8 cellular contexts compared by ENCODE assay signal in genomic region chr11:44861829-44862545, GRCh38.
DNase-seq lines count a peak whose midpoint lies in the region; ATAC-seq and TF ChIP-seq lines count a peak whose summit lies in the region.

No MANE protein-coding gene starts in this region.

- H3K36me3 ChIP-seq in RWPE2 (ENCODE audit: low read depth), result no peaks in the 10 kb centered on the region

- H3K4me3 ChIP-seq in RWPE2 (ENCODE audit: severe bottlenecking) (no peak overlapping the region), retinal pigment epithelial cell (ENCODE audit: low read length) (no peak overlapping the region)

- H3K4me1 ChIP-seq in RWPE2 (ENCODE audit: insufficient read depth, poor library complexity, severe bottlenecking), result peaks cover 13% of the 10 kb centered on the region

- peak overlapping the region; percentile 59 for H3K27ac ChIP-seq in RWPE2 (ENCODE audit: poor library complexity, severe bottlenecking)

- DNase-seq in AG09319 (ENCODE audit: extremely low read depth, low read depth), result peak; percentile 92
- DNase-seq in RWPE2 (ENCODE audit: low spot score), result peak; percentile 97
- DNase-seq in activated gamma-delta T cell (lab: John Stamatoyannopoulos, UW), result peak; percentile 18
- DNase-seq in glomerular endothelial cell (ENCODE audit: extremely low read depth, low read depth, low spot score), result peak; percentile 54
- DNase-seq in retinal pigment epithelial cell (ENCODE audit: low read depth), result peak; percentile 99
- no peak for DNase-seq in NCI-H2171 treated with DMSO at 0.1 percent for 48 hours (lab: John Stamatoyannopoulos, UW)

- H3K9me3 ChIP-seq in RWPE2 (ENCODE audit: severe bottlenecking), result no peaks in the 10 kb centered on the region

- no peak for TF ChIP-seq CTCF in AG09319 (IDR thresholded peaks at IDR 0.05; ENCODE audit: low read depth, low read length)
- TF ChIP-seq CTCF in RWPE2 (IDR thresholded peaks at IDR 0.05; ENCODE audit: poor library complexity, severe bottlenecking), result no peak
- TF ChIP-seq CTCF in retinal pigment epithelial cell (conservative IDR thresholded peaks at IDR 0.05; ENCODE audit: low read depth, low read length), result no peak

- no peaks in the 10 kb centered on the region for H3K27me3 ChIP-seq in RWPE2 (ENCODE audit: insufficient read depth, poor library complexity, severe bottlenecking)

- peak; percentile 100 for ATAC-seq in GM19328 (IDR thresholded peaks at IDR 0.05; ENCODE audit: unreplicated experiment)
- ATAC-seq in HG03354 (IDR thresholded peaks at IDR 0.05; ENCODE audit: poor library complexity, severe bottlenecking, unreplicated experiment), result peak; percentile 100
- ATAC-seq in RWPE2 (ENCODE audit: low read depth), result peak; percentile 100
